Comparison of ENCODE assay signal across 28 cellular contexts in genomic region chr6:69957990-69958559, GRCh38.
DNase-seq lines count a peak whose midpoint lies in the region; ATAC-seq and TF ChIP-seq lines count a peak whose summit lies in the region.
"Had no signal": no experiment of that assay in that cellular context is flagged by ENCODE, and none has a peak within 500 bp of the region (broad histone marks: within the 10 kb centered on the region; RNA-seq: fewer than 3 reads in every experiment).

No MANE protein-coding gene starts in this region.

- no peaks in the 10 kb centered on the region for H3K9me3 ChIP-seq in BE2C
- H3K9me3 ChIP-seq in osteoblast (ENCODE audit: low read depth, low read length) = no peaks in the 10 kb centered on the region
- H3K9me3 ChIP-seq in colonic mucosa = no peaks in the 10 kb centered on the region
- H3K9me3 ChIP-seq: A549, mucosa of descending colon, pancreas, stomach, thyroid gland had no signal

- H3K4me2 ChIP-seq in osteoblast (ENCODE audit: insufficient read depth, low read length) = no peak overlapping the region
- H3K4me2 ChIP-seq: A549, smooth muscle cell had no signal

- H3K27me3 ChIP-seq in BE2C (no peaks in the 10 kb centered on the region), osteoblast (ENCODE audit: insufficient read depth, low read length) (no peaks in the 10 kb centered on the region), colonic mucosa (no peaks in the 10 kb centered on the region)
- H3K27me3 ChIP-seq: pancreas, stomach, thyroid gland had no signal

- no peaks in the 10 kb centered on the region for H3K79me2 ChIP-seq in osteoblast (ENCODE audit: insufficient read depth, low read length)

- intact Hi-C loops in colonic mucosa (cut with DNase I) = no loop called here

- TF ChIP-seq CTCF in BE2C (IDR thresholded peaks at IDR 0.05; ENCODE audit: low read depth, low read length) (no peak), osteoblast (IDR thresholded peaks at IDR 0.05; ENCODE audit: extremely low read depth, low read depth, low read length) (no peak), colonic mucosa (IDR thresholded peaks at IDR 0.05) (no peak)

- ATAC-seq in SK-N-SH treated with all-trans-retinoic acid at 6 μM for 48 hours = peak; percentile 82
- ATAC-seq: A549, GM12878, mucosa of descending colon, pancreas had no signal

- H3K4me1 ChIP-seq in BE2C (peaks cover 22% of the 10 kb centered on the region), osteoblast (ENCODE audit: insufficient read depth, low read length) (no peaks in the 10 kb centered on the region), colonic mucosa (no peaks in the 10 kb centered on the region)
- H3K4me1 ChIP-seq: A549, pancreas, stomach, thyroid gland had no signal

- H3K27ac ChIP-seq in osteoblast (ENCODE audit: low read depth, low read length) (no peak overlapping the region), colonic mucosa (no peak overlapping the region)
- H3K27ac ChIP-seq: A549, pancreas, stomach, thyroid gland had no signal

- H3K4me3 ChIP-seq in BE2C (ENCODE audit: low read depth, low read length) = no peak overlapping the region
- no peak overlapping the region for H3K4me3 ChIP-seq in osteoblast (ENCODE audit: insufficient read depth, low read length)
- no peak overlapping the region for H3K4me3 ChIP-seq in colonic mucosa
- H3K4me3 ChIP-seq: A549, GM12878, lung, mucosa of descending colon, pancreas, smooth muscle cell, stomach, thyroid gland had no signal

- no peak overlapping the region for H2AFZ ChIP-seq in osteoblast (ENCODE audit: low read length)

- H3K36me3 ChIP-seq in BE2C (no peaks in the 10 kb centered on the region), osteoblast (ENCODE audit: insufficient read depth, low read length) (no peaks in the 10 kb centered on the region), colonic mucosa (no peaks in the 10 kb centered on the region)
- H3K36me3 ChIP-seq: pancreas, stomach, thyroid gland had no signal

- H3K9ac ChIP-seq in colonic mucosa (ENCODE audit: low read depth in 2 of 2, low read length in 2 of 2) = no peak overlapping the region

- DNase-seq in BE2C (peak; percentile 32), HS-5 (ENCODE audit: low read depth) (peak; percentile 19), fibroblast of peridontal ligament (ENCODE audit: extremely low read depth) (peak; percentile 47), dermis blood vessel endothelial cell (no peak), osteoblast (ENCODE audit: insufficient read length, low spot score, missing footprints) (no peak), AG08395 (ENCODE audit: low spot score) (no peak), colonic mucosa (no peak)
- DNase-seq: activated CD4-positive, alpha-beta memory T cell treated with anti-CD3 and anti-CD28 coated beads for 36 hours; activated CD4-positive, CD25-positive, alpha-beta regulatory T cell treated with anti-CD3 and anti-CD28 coated beads, Interleukin-2, amount 50 U/mL, for 72 hours; DND-41; GOT3; head of caudate nucleus; Kasumi-1; kidney glomerular epithelial cell; mucosa of descending colon; MV-4-11; NCI-H146; NCI-H69; pancreas; RPMI8226; stimulated activated CD4-positive, alpha-beta T cell treated with anti-CD3 and anti-CD28 coated beads, Interleukin-1b, Interleukin-23, amount 100 ng/mL, for 48 hours; stomach; thyroid gland had no signal

- H4K20me1 ChIP-seq in osteoblast (ENCODE audit: insufficient read depth, low read length) = no peaks in the 10 kb centered on the region

TF ChIP-seq in SK-N-SH treated with all-trans-retinoic acid at 6 μM for 48 hours, 23 proteins besides CTCF, POLR2A, EP300 and RAD21:
- TF ChIP-seq ZNF565 (CRISPR knock-in tag; conservative IDR thresholded peaks at IDR 0.05; ENCODE audit: low read depth) = no peak
- no peak for TF ChIP-seq BACH2 (CRISPR knock-in tag; IDR thresholded peaks at IDR 0.05; ENCODE audit: borderline replicate concordance)
- no peak for TF ChIP-seq POU6F1 (CRISPR knock-in tag; IDR thresholded peaks at IDR 0.05; ENCODE audit: borderline replicate concordance, low read depth)
- TF ChIP-seq TOX (CRISPR knock-in tag; IDR thresholded peaks at IDR 0.05; ENCODE audit: borderline replicate concordance) = peak; percentile 89
- TF ChIP-seq ISL1 (CRISPR knock-in tag; IDR thresholded peaks at IDR 0.05) = peak; percentile 81
- no peak for TF ChIP-seq SNAI2 (CRISPR knock-in tag; IDR thresholded peaks at IDR 0.05)
- TF ChIP-seq RARB (CRISPR knock-in tag; IDR thresholded peaks at IDR 0.05) = no peak
- TF ChIP-seq CSDC2 (CRISPR knock-in tag; IDR thresholded peaks at IDR 0.05) = no peak
- TF ChIP-seq CREB5 (CRISPR knock-in tag; IDR thresholded peaks at IDR 0.05; ENCODE audit: low read depth) = no peak
- TF ChIP-seq ARNTL (CRISPR knock-in tag; IDR thresholded peaks at IDR 0.05; ENCODE audit: borderline replicate concordance, low read depth) = no peak

Comparison
In these comparisons a context has a peak if more than half of its experiments do, and no peak if none do; other contexts are left out.
1. DNase-seq: peak in BE2C (single experiment), HS-5 (single experiment) and fibroblast of peridontal ligament (single experiment); none in dermis blood vessel endothelial cell (single experiment), osteoblast (single experiment), AG08395 (single experiment) and colonic mucosa (single experiment).